Comparison of ENCODE assay signal across 17 cellular contexts in the genomic region with DNA sequence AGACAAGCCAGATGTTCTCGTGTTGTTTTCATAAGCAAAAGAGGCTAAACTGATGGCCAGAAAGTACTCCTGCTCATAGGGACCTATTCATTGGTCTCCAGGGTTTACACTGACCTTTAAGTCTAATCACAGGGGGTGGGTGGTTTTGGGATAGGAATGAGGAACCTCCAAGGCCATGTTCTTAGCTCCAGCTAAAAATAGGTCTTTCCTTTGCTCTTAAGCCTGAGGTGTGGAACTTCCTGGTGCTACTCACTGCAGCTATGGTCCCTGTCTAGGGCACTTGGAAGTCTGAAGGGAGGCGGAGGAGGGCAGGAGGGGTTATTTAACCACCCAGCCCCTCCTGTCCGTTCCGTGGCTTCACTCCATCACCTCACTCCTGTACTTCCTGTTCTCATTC. TPM values are rescaled to one million over a fixed set of nuclear protein-coding genes. Genes with fewer than 3 reads are reported as not detected.
A peak's percentile ranks its signal among the peaks of the same experiment; 100 is the strongest.
DNase-seq lines count a peak whose midpoint lies in the region; ATAC-seq and TF ChIP-seq lines count a peak whose summit lies in the region.
"Had no signal": no experiment of that assay in that cellular context is flagged by ENCODE, and none has a peak within 500 bp of the region (broad histone marks: within the 10 kb centered on the region; RNA-seq: fewer than 3 reads in every experiment).

No MANE protein-coding gene starts in this region.

- H3K27ac ChIP-seq in thoracic aorta: peak overlapping the region; percentile 63 to 65
- H3K27ac ChIP-seq: 22Rv1, cardiac muscle cell, sigmoid colon had no signal

- no peak for TF ChIP-seq CTCF in thoracic aorta (IDR thresholded peaks at IDR 0.05)

- H3K27me3 ChIP-seq in thoracic aorta (replicated peaks; ENCODE audit: insufficient read depth) (no peaks in the 10 kb centered on the region), MG63 (no peaks in the 10 kb centered on the region)
- H3K27me3 ChIP-seq: cardiac muscle cell, sigmoid colon had no signal

- no peaks in the 10 kb centered on the region for H3K27me3 Mint-ChIP-seq in activated naive CD8-positive, alpha-beta T cell treated with anti-CD3 and anti-CD28 coated beads for 36 hours

- peaks cover 11 to 53% of the 10 kb centered on the region in 2 donors for H3K4me1 ChIP-seq in thoracic aorta (ENCODE audit: control insufficient read depth in 1 of 2, low read depth in 2 of 2)

- ATAC-seq in thoracic aorta (ENCODE audit: insufficient number of reproducible peaks, low FRiP score, low read depth): peak; percentile 8
- no peak for ATAC-seq in HG02840 (IDR thresholded peaks at IDR 0.05; ENCODE audit: low FRiP score, unreplicated experiment)

- H3K4me3 Mint-ChIP-seq in activated naive CD8-positive, alpha-beta T cell treated with anti-CD3 and anti-CD28 coated beads for 36 hours: no peak overlapping the region

- H3K4me3 ChIP-seq in thoracic aorta (no peak overlapping the region), MG63 (no peak overlapping the region)
- H3K4me3 ChIP-seq: cardiac muscle cell, sigmoid colon had no signal

- H3K36me3 ChIP-seq in thoracic aorta (peaks cover 27% of the 10 kb centered on the region), MG63 (peaks cover 29% of the 10 kb centered on the region)
- H3K36me3 ChIP-seq: cardiac muscle cell, sigmoid colon had no signal

- H3K9me3 ChIP-seq in thoracic aorta (no peaks in the 10 kb centered on the region), MG63 (no peaks in the 10 kb centered on the region)
- H3K9me3 ChIP-seq: sigmoid colon had no signal

- H3K4me1 Mint-ChIP-seq in activated naive CD8-positive, alpha-beta T cell treated with anti-CD3 and anti-CD28 coated beads for 36 hours: peaks cover 16% of the 10 kb centered on the region

- H3K9me3 Mint-ChIP-seq in activated naive CD8-positive, alpha-beta T cell treated with anti-CD3 and anti-CD28 coated beads for 36 hours: no peaks in the 10 kb centered on the region

- no peaks in the 10 kb centered on the region for H3K36me3 Mint-ChIP-seq in activated naive CD8-positive, alpha-beta T cell treated with anti-CD3 and anti-CD28 coated beads for 36 hours

- peak overlapping the region; percentile 36 for H3K27ac Mint-ChIP-seq in activated naive CD8-positive, alpha-beta T cell treated with anti-CD3 and anti-CD28 coated beads for 36 hours

- DNase-seq in DMS53 (lab: John Stamatoyannopoulos, UW): peak; percentile 34
- DNase-seq in DMS53 treated with DMSO at 0.1 percent for 48 hours (lab: John Stamatoyannopoulos, UW; ENCODE audit: unreplicated experiment): no peak
- DNase-seq in activated naive CD8-positive, alpha-beta T cell treated with anti-CD3 and anti-CD28 coated beads for 36 hours: no peak
- DNase-seq in hepatic stellate cell (ENCODE audit: low spot score): peak; percentile 64
- no peak for DNase-seq in thoracic aorta (ENCODE audit: low spot score)
- no peak for DNase-seq in MG63
- DNase-seq in NCI-H774 (lab: John Stamatoyannopoulos, UW): no peak
- DNase-seq: activated T-cell treated with anti-CD3 and anti-CD28 coated beads, Interleukin-2, amount 50 U/mL, for 48 hours; DMS153; mesendoderm; NCI-H1694; NK-92 treated with Interleukin-12 subunit alpha and Interleukin-12 subunit beta, amount 100 ng/mL, for 24 hours; sigmoid colon had no signal

RNA-seq across cellular contexts. Expression of a gene that starts 18.6 kb away (rescaled TPM):
- under 1 TPM; 0.27 to 0.34 TPM for total RNA-seq in activated naive CD8-positive, alpha-beta T cell treated with anti-CD3 and anti-CD28 coated beads for 36 hours
- total RNA-seq in thoracic aorta: 100 to 1,000 TPM in 1 of 2 donors, 10 to 100 TPM in 1; 42.8 to 123 TPM
- total RNA-seq in MG63 (2014; rRNA removed; shearing (Covaris generic); ENCODE audit: low replicate concordance): 11.0 and 24.5 TPM in 2 replicates

RNA-seq across cellular contexts. Expression of a gene that starts 42.0 kb away (rescaled TPM):
- total RNA-seq in activated naive CD8-positive, alpha-beta T cell treated with anti-CD3 and anti-CD28 coated beads for 36 hours: not detected
- not detected for total RNA-seq in thoracic aorta
- not detected in 2 replicates for total RNA-seq in MG63 (2014; rRNA removed; shearing (Covaris generic); ENCODE audit: low replicate concordance)
- total RNA-seq: cardiac muscle cell, glomerular endothelial cell, sigmoid colon had no signal

Comparison
In these comparisons a context has a peak if more than half of its experiments do, and no peak if none do; other contexts are left out.
1. DNase-seq: peak in DMS53 (single experiment) and hepatic stellate cell (single experiment); none in DMS53 treated with DMSO at 0.1 percent for 48 hours (single experiment), activated naive CD8-positive, alpha-beta T cell treated with anti-CD3 and anti-CD28 coated beads for 36 hours (single experiment), thoracic aorta (single experiment), MG63 (single experiment) and NCI-H774 (single experiment).